Comparison of ENCODE assay signal across 1 cellular context in genomic region chr19:35724560-35724959, GRCh38.
TF ChIP-seq lines count a peak whose summit lies in the region.

No MANE protein-coding gene starts in this region.

TF ChIP-seq in IMR-90, 13 proteins besides CTCF, POLR2A, EP300 and RAD21 (continued from another document):
- TF ChIP-seq USF2 (IDR thresholded peaks at IDR 0.05; ENCODE audit: low read depth, low read length) = no peak
- no peak for TF ChIP-seq RCOR1 (IDR thresholded peaks at IDR 0.05; ENCODE audit: insufficient replicate concordance, low read length)
- no peak for TF ChIP-seq NFE2L2 (IDR thresholded peaks at IDR 0.05; ENCODE audit: low read depth, low read length)
- no peak for TF ChIP-seq MAZ (IDR thresholded peaks at IDR 0.05; ENCODE audit: borderline replicate concordance, low read depth, low read length)
- no peak for TF ChIP-seq FOS (IDR thresholded peaks at IDR 0.05; ENCODE audit: low read depth, low read length)
